ENCODE assay signal across 16 cellular contexts in the genomic region with DNA sequence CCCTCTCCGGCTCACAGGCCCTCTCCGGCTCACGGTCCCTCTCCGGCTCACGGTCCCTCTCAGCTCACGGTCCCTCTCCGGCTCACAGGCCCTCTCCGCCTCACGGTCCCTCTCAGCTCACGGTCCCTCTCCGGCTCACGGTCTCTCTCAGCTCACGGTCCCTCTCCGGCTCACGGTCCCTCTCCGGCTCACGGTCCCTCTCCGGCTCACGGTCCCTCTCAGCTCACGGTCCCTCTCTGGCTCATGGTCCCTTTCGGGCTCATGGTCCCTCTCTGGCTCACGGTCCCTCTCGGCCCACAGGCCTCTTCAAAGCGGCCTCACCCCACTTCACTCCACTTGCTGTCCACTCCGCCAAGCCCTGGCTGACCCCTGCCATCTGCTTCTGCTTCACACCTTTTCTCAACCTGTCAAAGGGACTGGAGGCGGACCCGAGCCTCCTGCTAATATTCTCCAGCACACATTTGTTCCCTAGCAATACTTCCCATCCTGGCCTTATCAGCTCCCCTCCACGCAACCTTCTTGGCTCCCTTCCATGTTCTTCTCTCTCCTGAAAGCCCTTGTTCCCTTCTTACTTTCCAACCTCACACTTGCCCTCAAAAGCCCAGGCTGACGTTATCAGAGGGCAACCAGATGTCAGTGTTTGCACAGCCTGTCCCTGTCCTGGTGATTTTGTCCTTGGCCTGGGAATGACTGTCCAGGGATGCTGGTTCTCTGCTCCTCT.
DNase-seq lines count a peak whose midpoint lies in the region; ATAC-seq and TF ChIP-seq lines count a peak whose summit lies in the region.
"Had no signal": no experiment of that assay in that cellular context is flagged by ENCODE, and none has a peak within 500 bp of the region (broad histone marks: within the 10 kb centered on the region; RNA-seq: fewer than 3 reads in every experiment).

No MANE protein-coding gene starts in this region.

- no peaks in the 10 kb centered on the region for H3K36me3 ChIP-seq in RWPE2 (ENCODE audit: low read depth)
- H3K36me3 ChIP-seq in esophagus muscularis mucosa = peaks cover 0 to 26% (median 14%) of the 10 kb centered on the region in 4 donors
- H3K36me3 ChIP-seq in ovary = no peaks in the 10 kb centered on the region

- DNase-seq in G401 (ENCODE audit: low spot score) (peak; percentile 73), RWPE2 (ENCODE audit: low spot score) (peak; percentile 45), esophagus muscularis mucosa (ENCODE audit: extremely low spot score) (no peak), ovary (peak in 3 of 5 donors; percentile 42 to 66 (median 42))
- DNase-seq: activated CD8-positive, alpha-beta memory T cell treated with anti-CD3 and anti-CD28 coated beads for 24 hours; activated effector memory CD4-positive, alpha-beta T cell treated with Interleukin-2 at 50 U/mL for 16 hours; AML-193; effector memory CD4-positive, alpha-beta T cell; foreskin melanocyte; stimulated activated CD4-positive, alpha-beta T cell treated with anti-CD3 and anti-CD28 coated beads, Interleukin-4, amount 100 ng/mL, for 24 hours had no signal

- no peak overlapping the region for H3K27ac ChIP-seq in RWPE2 (ENCODE audit: poor library complexity, severe bottlenecking)
- peak overlapping the region; percentile 58 to 66 (median 60) for H3K27ac ChIP-seq in esophagus muscularis mucosa (replicated peaks in 1 of 4)
- H3K27ac ChIP-seq in ovary = no peak overlapping the region
- H3K27ac ChIP-seq: upper lobe of left lung, VCaP had no signal

- TF ChIP-seq EP300 in esophagus muscularis mucosa (IDR thresholded peaks at IDR 0.05) (no peak), ovary (IDR thresholded peaks at IDR 0.05) (no peak)

- no peaks in the 10 kb centered on the region for H3K27me3 ChIP-seq in RWPE2 (ENCODE audit: insufficient read depth, poor library complexity, severe bottlenecking)
- no peaks in the 10 kb centered on the region for H3K27me3 ChIP-seq in esophagus muscularis mucosa
- no peaks in the 10 kb centered on the region for H3K27me3 ChIP-seq in ovary
- H3K27me3 ChIP-seq: upper lobe of left lung had no signal

- TF ChIP-seq POLR2A in esophagus muscularis mucosa (IDR thresholded peaks at IDR 0.05; ENCODE audit: low read depth) (no peak), ovary (IDR thresholded peaks at IDR 0.05) (no peak)

- TF ChIP-seq CTCF in RWPE2 (IDR thresholded peaks at IDR 0.05; ENCODE audit: poor library complexity, severe bottlenecking) = no peak
- no peak for TF ChIP-seq CTCF in esophagus muscularis mucosa (IDR thresholded peaks at IDR 0.05)
- no peak for TF ChIP-seq CTCF in ovary (IDR thresholded peaks at IDR 0.05)

- 97% methylated on average over 29 of the region's 29 CpGs for WGBS in esophagus muscularis mucosa
- WGBS in ovary, 3 donors = 86 to 90% (median 88%) methylated on average over 29 of the region's 29 CpGs

- H3K4me1 ChIP-seq in RWPE2 (ENCODE audit: insufficient read depth, poor library complexity, severe bottlenecking) (no peaks in the 10 kb centered on the region), esophagus muscularis mucosa (peaks cover 43 to 65% (median 61%) of the 10 kb centered on the region in 4 donors), ovary (ENCODE audit: insufficient read depth) (peaks cover 9% of the 10 kb centered on the region)

- H3K4me3 ChIP-seq in RWPE2 (ENCODE audit: severe bottlenecking) (no peak overlapping the region), esophagus muscularis mucosa (no peak overlapping the region), ovary (no peak overlapping the region)
- H3K4me3 ChIP-seq: upper lobe of left lung had no signal

- H3K9me3 ChIP-seq in RWPE2 (ENCODE audit: severe bottlenecking) (no peaks in the 10 kb centered on the region), esophagus muscularis mucosa (no peaks in the 10 kb centered on the region), ovary (no peaks in the 10 kb centered on the region)
- H3K9me3 ChIP-seq: upper lobe of left lung had no signal

- intact Hi-C loops in esophagus muscularis mucosa (cut with DNase I) (no loop called here), ovary (cut with DNase I) (no loop called here)

- ATAC-seq in RWPE2 (ENCODE audit: low read depth) = no peak
- no peak for ATAC-seq in GM21723 (IDR thresholded peaks at IDR 0.05; ENCODE audit: unreplicated experiment)
- no peak for ATAC-seq in GM19328 (IDR thresholded peaks at IDR 0.05; ENCODE audit: unreplicated experiment)
- ATAC-seq in HG03432 (IDR thresholded peaks at IDR 0.05; ENCODE audit: unreplicated experiment) = no peak
- ATAC-seq: sciatic nerve had no signal

- in situ Hi-C loops in G401 (cut with HindIII; ENCODE audit: low sequenced_read_pairs) = no loop called here

Comparison
In these comparisons a context has a peak if more than half of its experiments do, and no peak if none do; other contexts are left out.
1. H3K27ac ChIP-seq: peak in esophagus muscularis mucosa (4 of 4); none in RWPE2 (single experiment) and ovary (0 of 2).